12 cellular contexts compared by ENCODE assay signal in the genomic region with DNA sequence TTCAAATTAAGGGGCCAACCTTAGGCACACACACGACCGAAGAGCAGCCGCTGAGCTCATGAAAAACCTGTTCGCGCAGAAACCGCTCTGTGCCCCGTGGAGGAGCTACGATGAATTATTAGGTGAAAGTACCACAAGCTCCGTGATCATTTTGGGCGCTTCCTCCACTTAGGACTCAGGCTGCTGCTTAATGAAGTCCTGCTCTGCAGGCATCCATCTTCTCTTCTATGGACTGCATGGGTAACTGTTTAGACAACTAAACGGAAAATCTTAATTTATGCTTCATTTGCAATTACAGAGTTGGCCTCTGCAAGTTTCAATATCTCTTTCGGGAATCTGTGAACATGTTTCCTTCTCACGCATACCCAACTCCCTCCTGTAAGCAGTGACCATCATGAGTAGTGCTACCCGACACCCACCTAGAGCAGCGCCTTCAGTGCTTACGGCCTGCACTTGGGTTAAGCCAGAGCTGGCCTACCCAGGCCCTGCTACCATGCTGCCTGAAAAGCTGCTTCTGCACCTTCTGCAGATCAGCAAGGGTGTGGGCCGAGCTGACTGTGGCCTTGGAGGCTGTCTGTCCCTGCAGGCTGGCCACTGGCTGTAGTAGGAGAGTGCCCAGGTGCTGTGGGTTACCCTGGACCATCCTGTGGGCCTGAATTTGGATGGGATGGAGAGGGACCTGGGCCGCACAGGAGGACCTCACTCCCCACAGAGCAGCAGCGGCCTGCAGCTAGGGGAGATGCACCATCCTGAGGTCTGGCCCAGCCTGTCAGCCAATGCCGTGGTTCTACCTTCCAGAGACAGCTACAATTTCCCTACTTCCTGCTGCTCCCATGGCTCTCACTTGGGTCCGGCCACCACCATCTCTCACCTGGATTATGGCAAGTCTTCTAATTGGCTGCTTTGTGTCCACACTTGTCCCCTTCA. TPM values are rescaled to one million over a fixed set of nuclear protein-coding genes. Genes with fewer than 3 reads are reported as not detected.
DNase-seq lines count a peak whose midpoint lies in the region; ATAC-seq and TF ChIP-seq lines count a peak whose summit lies in the region.
"Had no signal": no experiment of that assay in that cellular context is flagged by ENCODE, and none has a peak within 500 bp of the region (broad histone marks: within the 10 kb centered on the region; RNA-seq: fewer than 3 reads in every experiment).

No MANE protein-coding gene starts in this region.

- H3K4me3 Mint-ChIP-seq in type B pancreatic cell, result peak overlapping the region; percentile 59
- no peak overlapping the region for H3K4me3 Mint-ChIP-seq in activated CD8-positive, alpha-beta T cell treated with anti-CD3 and anti-CD28 coated beads, Interleukin-2, amount 10 ng/mL, durations not matched to agents 7 days and 5 days
- no peak overlapping the region for H3K4me3 Mint-ChIP-seq in activated CD4-positive, alpha-beta T cell treated with anti-CD3 and anti-CD28 coated beads for 36 hours
- H3K4me3 Mint-ChIP-seq: activated naive CD4-positive, alpha-beta T cell treated with anti-CD3 and anti-CD28 coated beads for 36 hours; stimulated activated naive CD8-positive, alpha-beta T cell treated with anti-CD3 and anti-CD28 coated beads, Interleukin-15, Interleukin-2, amounts not matched to agents 100 ng/mL and 50 ng/mL, for 24 hours had no signal

- peak overlapping the region in 2 of 10 donors; percentile 5 to 23 for H3K27ac ChIP-seq in heart right ventricle
- H3K27ac ChIP-seq: WERI-Rb-1 had no signal

- peak; percentile 20 for DNase-seq in Right ventricle myocardium superior
- DNase-seq in heart right ventricle, result no peak
- peak; percentile 48 for DNase-seq in fibroblast of gingiva (ENCODE audit: low read depth)
- DNase-seq in type B pancreatic cell (ENCODE audit: extremely low spot score, unreplicated experiment), result no peak
- no peak for DNase-seq in activated CD8-positive, alpha-beta T cell treated with anti-CD3 and anti-CD28 coated beads, Interleukin-2, amount 10 ng/mL, durations not matched to agents 7 days and 5 days
- no peak for DNase-seq in epidermal melanocyte (ENCODE audit: insufficient read length, low spot score)
- no peak for DNase-seq in activated CD4-positive, alpha-beta T cell treated with anti-CD3 and anti-CD28 coated beads for 36 hours
- DNase-seq: activated naive CD4-positive, alpha-beta T cell treated with anti-CD3 and anti-CD28 coated beads for 36 hours; small intestine; WERI-Rb-1 had no signal

- peaks cover 13 to 83% (median 67%) of the 10 kb centered on the region in 9 donors for H3K4me1 ChIP-seq in heart right ventricle

- no peaks in the 10 kb centered on the region for H3K9me3 Mint-ChIP-seq in type B pancreatic cell
- no peaks in the 10 kb centered on the region for H3K9me3 Mint-ChIP-seq in activated CD8-positive, alpha-beta T cell treated with anti-CD3 and anti-CD28 coated beads, Interleukin-2, amount 10 ng/mL, durations not matched to agents 7 days and 5 days (ENCODE audit: insufficient read depth)
- H3K9me3 Mint-ChIP-seq in activated CD4-positive, alpha-beta T cell treated with anti-CD3 and anti-CD28 coated beads for 36 hours (ENCODE audit: low read depth), result no peaks in the 10 kb centered on the region
- H3K9me3 Mint-ChIP-seq: activated naive CD4-positive, alpha-beta T cell treated with anti-CD3 and anti-CD28 coated beads for 36 hours; stimulated activated naive CD8-positive, alpha-beta T cell treated with anti-CD3 and anti-CD28 coated beads, Interleukin-15, Interleukin-2, amounts not matched to agents 100 ng/mL and 50 ng/mL, for 24 hours had no signal

- H3K4me3 ChIP-seq in heart right ventricle, result no peak overlapping the region

- H3K27me3 Mint-ChIP-seq in type B pancreatic cell, result no peaks in the 10 kb centered on the region
- no peaks in the 10 kb centered on the region for H3K27me3 Mint-ChIP-seq in activated CD8-positive, alpha-beta T cell treated with anti-CD3 and anti-CD28 coated beads, Interleukin-2, amount 10 ng/mL, durations not matched to agents 7 days and 5 days (ENCODE audit: low read depth)
- no peaks in the 10 kb centered on the region for H3K27me3 Mint-ChIP-seq in activated CD4-positive, alpha-beta T cell treated with anti-CD3 and anti-CD28 coated beads for 36 hours
- H3K27me3 Mint-ChIP-seq: stimulated activated naive CD8-positive, alpha-beta T cell treated with anti-CD3 and anti-CD28 coated beads, Interleukin-15, Interleukin-2, amounts not matched to agents 100 ng/mL and 50 ng/mL, for 24 hours had no signal

- ATAC-seq in Right ventricle myocardium superior (ENCODE audit: poor library complexity), result no peak
- ATAC-seq in heart right ventricle, result no peak
- peak; percentile 79 for ATAC-seq in HG03045 (IDR thresholded peaks at IDR 0.05; ENCODE audit: unreplicated experiment)
- ATAC-seq in activated CD8-positive, alpha-beta T cell treated with anti-CD3 and anti-CD28 coated beads, Interleukin-2, amount 10 ng/mL, durations not matched to agents 7 days and 5 days, result no peak
- ATAC-seq in activated CD4-positive, alpha-beta T cell treated with anti-CD3 and anti-CD28 coated beads for 36 hours, result no peak

- intact Hi-C loops in Right ventricle myocardium superior (cut with DNase I), result no loop called here
- intact Hi-C loops in heart right ventricle (cut with DNase I), result loop anchor here in 1 of 10 donors (10.0 kb wide), 1 partner anchor 83 kb away; no protein-coding TSS in a partner anchor
- intact Hi-C loops in activated CD4-positive, alpha-beta T cell treated with anti-CD3 and anti-CD28 coated beads for 36 hours (cut with DNase I, micrococcal nuclease), result no loop called here

- no peaks in the 10 kb centered on the region for H3K9me3 ChIP-seq in heart right ventricle

- 86 to 94% methylated on average over 21 of the region's 21 CpGs for WGBS in heart right ventricle, 2 donors

- POLR2A ChIA-PET in activated CD8-positive, alpha-beta T cell treated with anti-CD3 and anti-CD28 coated beads, Interleukin-2, amount 10 ng/mL, durations not matched to agents 7 days and 5 days (lab: Charles Lee), result no interaction called here
- POLR2A ChIA-PET in activated CD4-positive, alpha-beta T cell treated with anti-CD3 and anti-CD28 coated beads for 36 hours (lab: Charles Lee), result no interaction called here

- H3K4me1 Mint-ChIP-seq in type B pancreatic cell (ENCODE audit: unreplicated experiment), result peaks cover 37% of the 10 kb centered on the region
- no peaks in the 10 kb centered on the region for H3K4me1 Mint-ChIP-seq in activated CD8-positive, alpha-beta T cell treated with anti-CD3 and anti-CD28 coated beads, Interleukin-2, amount 10 ng/mL, durations not matched to agents 7 days and 5 days (ENCODE audit: low read depth)
- peaks cover 14% of the 10 kb centered on the region for H3K4me1 Mint-ChIP-seq in activated CD4-positive, alpha-beta T cell treated with anti-CD3 and anti-CD28 coated beads for 36 hours

- H3K36me3 ChIP-seq in heart right ventricle, result no peaks in the 10 kb centered on the region
- H3K36me3 ChIP-seq: WERI-Rb-1 had no signal

- TF ChIP-seq CTCF in heart right ventricle (IDR thresholded peaks at IDR 0.05) (no peak), type B pancreatic cell (conservative IDR thresholded peaks at IDR 0.05) (no peak)

- H3K36me3 Mint-ChIP-seq in type B pancreatic cell, result peaks cover 10% of the 10 kb centered on the region
- H3K36me3 Mint-ChIP-seq in activated CD8-positive, alpha-beta T cell treated with anti-CD3 and anti-CD28 coated beads, Interleukin-2, amount 10 ng/mL, durations not matched to agents 7 days and 5 days (ENCODE audit: low read depth), result no peaks in the 10 kb centered on the region
- H3K36me3 Mint-ChIP-seq in activated CD4-positive, alpha-beta T cell treated with anti-CD3 and anti-CD28 coated beads for 36 hours (ENCODE audit: low read depth), result no peaks in the 10 kb centered on the region

- H3K27ac Mint-ChIP-seq in type B pancreatic cell, result peak overlapping the region; percentile 14
- no peak overlapping the region for H3K27ac Mint-ChIP-seq in activated CD8-positive, alpha-beta T cell treated with anti-CD3 and anti-CD28 coated beads, Interleukin-2, amount 10 ng/mL, durations not matched to agents 7 days and 5 days
- no peak overlapping the region for H3K27ac Mint-ChIP-seq in activated CD4-positive, alpha-beta T cell treated with anti-CD3 and anti-CD28 coated beads for 36 hours
- H3K27ac Mint-ChIP-seq: activated naive CD4-positive, alpha-beta T cell treated with anti-CD3 and anti-CD28 coated beads for 36 hours had no signal

- H3K27me3 ChIP-seq in heart right ventricle, result no peaks in the 10 kb centered on the region

- CTCF ChIA-PET in activated CD8-positive, alpha-beta T cell treated with anti-CD3 and anti-CD28 coated beads, Interleukin-2, amount 10 ng/mL, durations not matched to agents 7 days and 5 days (lab: Charles Lee), result no interaction called here
- CTCF ChIA-PET in activated CD4-positive, alpha-beta T cell treated with anti-CD3 and anti-CD28 coated beads for 36 hours (lab: Charles Lee), result no interaction called here

RNA-seq across cellular contexts. Expression of a gene that starts 36.0 kb away (rescaled TPM):
- 40.6 TPM for total RNA-seq in Right ventricle myocardium superior
- total RNA-seq in heart right ventricle, result 10 to 100 TPM; 25.0 to 46.4 (median 34.5) TPM
- polyA plus RNA-seq in heart right ventricle, result 10 to 100 TPM in 1 of 2 donors, 1 to 10 TPM in 1; 6.4 to 19.4 TPM
- 37.9 and 46.2 TPM in 2 replicates for total RNA-seq in type B pancreatic cell (ENCODE audit: low replicate concordance)
- 10 to 100 TPM; 17.9 to 18.1 TPM for total RNA-seq in activated CD8-positive, alpha-beta T cell treated with anti-CD3 and anti-CD28 coated beads, Interleukin-2, amount 10 ng/mL, durations not matched to agents 7 days and 5 days
- total RNA-seq in activated CD4-positive, alpha-beta T cell treated with anti-CD3 and anti-CD28 coated beads for 36 hours, result 10 to 100 TPM; 19.5 to 22.6 TPM

Comparison
In these comparisons a context has a peak if more than half of its experiments do, and no peak if none do; other contexts are left out.
1. DNase-seq: peak in Right ventricle myocardium superior (single experiment) and fibroblast of gingiva (single experiment); none in heart right ventricle (0 of 2), type B pancreatic cell (single experiment), activated CD8-positive, alpha-beta T cell treated with anti-CD3 and anti-CD28 coated beads, Interleukin-2, amount 10 ng/mL, durations not matched to agents 7 days and 5 days (single experiment), epidermal melanocyte (single experiment) and activated CD4-positive, alpha-beta T cell treated with anti-CD3 and anti-CD28 coated beads for 36 hours (single experiment).